8 cellular contexts compared by ENCODE assay signal in the genomic region with DNA sequence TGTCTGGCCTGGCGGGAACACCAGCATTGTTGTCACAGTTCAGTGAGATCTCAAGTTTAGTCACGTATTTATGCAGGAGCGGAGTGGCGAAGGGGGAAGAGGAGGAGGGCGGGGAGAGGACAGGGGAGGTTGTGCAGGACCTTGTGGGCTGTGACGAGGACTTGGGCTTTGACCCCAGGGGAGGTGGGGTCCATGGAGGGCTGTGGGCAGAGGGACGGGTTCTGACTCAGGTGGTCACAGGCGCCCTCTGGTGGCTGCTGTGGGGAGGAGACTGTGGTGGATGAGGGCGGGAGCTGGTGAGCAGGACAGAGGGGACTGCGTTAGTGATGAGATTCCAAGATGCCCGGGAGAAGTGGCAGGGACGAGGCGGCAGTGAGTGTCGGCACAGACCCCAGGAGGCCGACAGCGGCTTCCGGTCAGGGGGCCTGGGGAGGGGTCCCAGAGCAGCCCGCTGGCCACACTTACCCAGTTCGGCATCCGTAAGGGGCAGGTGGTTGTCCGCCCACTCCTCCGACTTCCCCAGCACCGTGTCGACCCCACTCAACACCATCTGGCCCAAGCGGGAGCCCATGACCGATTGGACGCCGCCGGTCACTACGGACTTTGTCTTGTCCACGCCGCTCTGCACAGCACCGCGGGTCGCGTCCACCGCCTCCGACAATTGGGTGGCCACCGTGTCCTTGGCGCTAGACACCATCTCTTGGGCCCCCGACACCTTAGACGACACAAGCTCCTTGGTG. TPM values are rescaled to one million over a fixed set of nuclear protein-coding genes. Genes with fewer than 3 reads are reported as not detected.
DNase-seq lines count a peak whose midpoint lies in the region; ATAC-seq and TF ChIP-seq lines count a peak whose summit lies in the region.

No MANE protein-coding gene starts in this region.

- peak; percentile 87 for TF ChIP-seq CTCF in C4-2B (conservative IDR thresholded peaks at IDR 0.05)
- TF ChIP-seq CTCF in HFFc6 (IDR thresholded peaks at IDR 0.05), result peak; percentile 90
- TF ChIP-seq CTCF in RWPE1 (conservative IDR thresholded peaks at IDR 0.05; ENCODE audit: low read depth), result peak; percentile 86
- peak; percentile 75 for TF ChIP-seq CTCF in parathyroid adenoma (IDR thresholded peaks at IDR 0.05)

- ATAC-seq in GM18511 (IDR thresholded peaks at IDR 0.05; ENCODE audit: unreplicated experiment), result no peak

- no peaks in the 10 kb centered on the region for H3K4me1 ChIP-seq in parathyroid adenoma

- POLR2A ChIA-PET in RWPE1 (lab: Yijun Ruan, JAX; ENCODE audit: low non-redundant PET), result no interaction called here

- no peaks in the 10 kb centered on the region for H3K4me1 Mint-ChIP-seq in HFFc6 (ENCODE audit: low read depth)

- no peaks in the 10 kb centered on the region for H3K27me3 ChIP-seq in parathyroid adenoma (ENCODE audit: control insufficient read depth, insufficient read depth, low read length)

- DNase-seq in HFFc6 (peak; percentile 34), RWPE1 (ENCODE audit: low spot score) (peak; percentile 44), glomerular visceral epithelial cell (ENCODE audit: extremely low spot score) (peak; percentile 98), ureter (ENCODE audit: low spot score) (peak; percentile 73)
- peak; percentile 54 for DNase-seq in activated effector memory CD4-positive, alpha-beta T cell treated with Interleukin-2 at 50 U/mL for 16 hours

- H3K27ac ChIP-seq in C4-2B (no peak overlapping the region), RWPE1 (peak overlapping the region; percentile 4; the same call in 1 of the 2 replicates), parathyroid adenoma (no peak overlapping the region)

- H3K4me2 ChIP-seq in parathyroid adenoma (ENCODE audit: low read length), result no peak overlapping the region

- no peak overlapping the region for H3K4me3 ChIP-seq in parathyroid adenoma (ENCODE audit: low read depth, low read length)

- CTCF ChIA-PET in RWPE1 (lab: Yijun Ruan, JAX), result interaction anchor here (0.5 to 1.9 kb wide), 14 partner anchors 9 to 321 kb away, joined by 3 to 16 read pairs (median 4); a partner anchor contains a TSS

- H3K9me3 ChIP-seq in parathyroid adenoma (ENCODE audit: control insufficient read depth, low read length), result no peaks in the 10 kb centered on the region

- peaks cover 15% of the 10 kb centered on the region; the same call in 1 of the 2 replicates for H3K36me3 Mint-ChIP-seq in HFFc6 (ENCODE audit: low read depth)

- no peaks in the 10 kb centered on the region for H3K36me3 ChIP-seq in parathyroid adenoma (ENCODE audit: control insufficient read depth, insufficient read depth, low read length)

- no peak overlapping the region for H3K9ac ChIP-seq in parathyroid adenoma

- H3K27me3 Mint-ChIP-seq in HFFc6 (ENCODE audit: insufficient read depth), result no peaks in the 10 kb centered on the region; the same call in 1 of the 2 replicates

- no peak overlapping the region for H2AFZ ChIP-seq in parathyroid adenoma

- H3K4me3 Mint-ChIP-seq in HFFc6, result no peak overlapping the region

- no peaks in the 10 kb centered on the region for H3K9me3 Mint-ChIP-seq in HFFc6

- peak overlapping the region; percentile 32; the same call in 1 of the 2 replicates for H3K27ac Mint-ChIP-seq in HFFc6

- H3K79me2 ChIP-seq in parathyroid adenoma, result no peaks in the 10 kb centered on the region

RNA-seq across cellular contexts. Expression of a gene that starts 15.7 kb away (rescaled TPM):
- total RNA-seq in HFFc6 (2021; fragmentation: NEBNext Ultra II Directional; extraction: Animal tissue kit (Norgen Biotek cat#: 25700)), result 100 to 1,000 TPM; 250 to 300 (median 266) TPM
- 35.7 TPM for total RNA-seq in ureter

RNA-seq across cellular contexts. Expression of a gene that starts 20.2 kb away (rescaled TPM):
- total RNA-seq in HFFc6 (2021; fragmentation: NEBNext Ultra II Directional; extraction: Animal tissue kit (Norgen Biotek cat#: 25700)), result 10 to 100 TPM; 16.4 to 21.6 (median 18.4) TPM
- 13.1 TPM for total RNA-seq in ureter

RNA-seq across cellular contexts. Expression of a gene that starts 51.0 kb away (rescaled TPM):
- not detected for total RNA-seq in HFFc6 (2021; fragmentation: NEBNext Ultra II Directional; extraction: Animal tissue kit (Norgen Biotek cat#: 25700))
- total RNA-seq in ureter, result 1.1 TPM

RNA-seq across cellular contexts. Expression of a gene that starts 57.6 kb away (rescaled TPM):
- total RNA-seq in HFFc6 (2021; fragmentation: NEBNext Ultra II Directional; extraction: Animal tissue kit (Norgen Biotek cat#: 25700)), result 10 to 100 TPM; 41.9 to 74.1 (median 70.1) TPM
- 1.9 TPM for total RNA-seq in ureter

Comparison
In these comparisons a context has a peak if more than half of its experiments do, and no peak if none do; other contexts are left out.
1. DNase-seq: peak in every context shown above with its lines; median percentile 98 in glomerular visceral epithelial cell; 73 in ureter; 54 in activated effector memory CD4-positive, alpha-beta T cell treated with Interleukin-2 at 50 U/mL for 16 hours; 44 in RWPE1; 34 in HFFc6.